ENCODE assay signal across 8 cellular contexts in the genomic region with DNA sequence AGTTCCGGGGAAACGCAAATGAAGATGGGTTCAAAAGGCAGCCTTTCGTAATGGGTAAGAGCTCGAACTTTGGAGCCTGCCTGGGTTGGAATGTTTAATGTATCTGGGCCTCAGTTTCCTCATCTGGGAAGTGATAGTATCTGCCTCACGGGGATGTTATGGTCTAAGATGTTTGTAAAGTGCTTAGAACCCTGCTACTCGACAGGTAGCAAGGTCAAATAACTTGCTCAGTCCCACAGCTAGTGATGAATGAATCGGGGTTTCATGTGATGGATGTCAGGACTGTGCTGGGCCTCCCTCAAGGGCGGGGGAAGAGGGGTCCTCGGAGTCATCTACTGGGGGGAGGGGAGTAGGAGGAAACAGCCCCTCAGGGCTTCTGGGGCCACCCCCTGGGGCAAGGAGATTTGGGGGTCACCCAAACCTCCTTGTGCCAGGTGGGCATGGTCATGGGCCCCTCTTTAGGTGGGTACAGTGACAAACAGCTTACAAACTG. TPM values are rescaled to one million over a fixed set of nuclear protein-coding genes. Genes with fewer than 3 reads are reported as not detected.
A peak's percentile ranks its signal among the peaks of the same experiment; 100 is the strongest.
DNase-seq lines count a peak whose midpoint lies in the region; FAIRE-seq and TF ChIP-seq lines count a peak whose summit lies in the region.

No MANE protein-coding gene starts in this region.

- H3K27ac Mint-ChIP-seq in activated naive CD4-positive, alpha-beta T cell treated with anti-CD3 and anti-CD28 coated beads, Interleukin-2, amount 50 U/mL, for 24 hours = peak overlapping the region; percentile 87

- no peaks in the 10 kb centered on the region for H3K27me3 ChIP-seq in stomach smooth muscle (ENCODE audit: control insufficient read depth in 1 of 2, insufficient read depth in 2 of 2, low read length in 2 of 2)

- no peaks in the 10 kb centered on the region for H3K9me3 Mint-ChIP-seq in activated naive CD4-positive, alpha-beta T cell treated with anti-CD3 and anti-CD28 coated beads, Interleukin-2, amount 50 U/mL, for 24 hours

- DNase-seq in NCI-H2171 treated with DMSO at 0.1 percent for 48 hours (lab: John Stamatoyannopoulos, UW) = peak; percentile 53
- DNase-seq in NCI-H2171 (lab: John Stamatoyannopoulos, UW) = no peak
- DNase-seq in kidney = no peak
- no peak for DNase-seq in COLO829 (ENCODE audit: low spot score)
- DNase-seq in GF-D8 (lab: John Stamatoyannopoulos, UW) = no peak
- DNase-seq in CD1c-positive myeloid dendritic cell (ENCODE audit: extremely low spot score) = no peak

- no peak for TF ChIP-seq CTCF in kidney (IDR thresholded peaks at IDR 0.05; ENCODE audit: borderline replicate concordance, extremely low read depth, insufficient read depth)

- peak overlapping the region; percentile 95 for H3K4me3 Mint-ChIP-seq in activated naive CD4-positive, alpha-beta T cell treated with anti-CD3 and anti-CD28 coated beads, Interleukin-2, amount 50 U/mL, for 24 hours

- H3K36me3 Mint-ChIP-seq in activated naive CD4-positive, alpha-beta T cell treated with anti-CD3 and anti-CD28 coated beads, Interleukin-2, amount 50 U/mL, for 24 hours = peaks cover 10% of the 10 kb centered on the region

- H3K9ac ChIP-seq in kidney (ENCODE audit: low read length in 2 of 2) (peak overlapping the region; percentile 81 to 98), stomach smooth muscle (ENCODE audit: low read length in 2 of 2) (peak overlapping the region; percentile 54 to 89)

- H3K36me3 ChIP-seq in kidney (ENCODE audit: control insufficient read depth in 1 of 2, insufficient read depth in 2 of 2, low read length in 2 of 2) (peaks cover 3 to 9% of the 10 kb centered on the region in 2 donors), stomach smooth muscle (ENCODE audit: control insufficient read depth in 2 of 2, insufficient read depth in 2 of 2, low read length in 2 of 2) (peaks cover 10 to 19% of the 10 kb centered on the region in 2 donors)

- H3K27ac ChIP-seq in kidney (ENCODE audit: low read depth in 2 of 2, low read length in 2 of 2) (peak overlapping the region; percentile 82 to 94), stomach smooth muscle (ENCODE audit: low read length) (peak overlapping the region; percentile 75)

- intact Hi-C loops in kidney (cut with DNase I) = no loop called here

- H3K27me3 Mint-ChIP-seq in activated naive CD4-positive, alpha-beta T cell treated with anti-CD3 and anti-CD28 coated beads, Interleukin-2, amount 50 U/mL, for 24 hours = no peaks in the 10 kb centered on the region

- H3K9me3 ChIP-seq in kidney (ENCODE audit: control insufficient read depth in 1 of 2, low read length in 2 of 2) = no peaks in the 10 kb centered on the region
- no peaks in the 10 kb centered on the region for H3K9me3 ChIP-seq in stomach smooth muscle (ENCODE audit: control insufficient read depth in 2 of 2, low read length in 2 of 2)

- peaks cover 53% of the 10 kb centered on the region for H3K4me1 Mint-ChIP-seq in activated naive CD4-positive, alpha-beta T cell treated with anti-CD3 and anti-CD28 coated beads, Interleukin-2, amount 50 U/mL, for 24 hours

- H3K4me3 ChIP-seq in kidney (ENCODE audit: low read length in 2 of 2) = peak overlapping the region; percentile 75 to 92
- H3K4me3 ChIP-seq in stomach smooth muscle (ENCODE audit: low read length in 2 of 2) = peak overlapping the region; percentile 67 to 94

- no peak for FAIRE-seq in kidney (lab: Jason Lieb, UNC)

- peaks cover 17 to 32% of the 10 kb centered on the region in 2 donors for H3K4me1 ChIP-seq in kidney (ENCODE audit: control insufficient read depth in 1 of 2, insufficient read depth in 1 of 2, low read depth in 1 of 2, low read length in 2 of 2)
- H3K4me1 ChIP-seq in stomach smooth muscle (ENCODE audit: control insufficient read depth, insufficient read depth, low read length) = peaks cover 33% of the 10 kb centered on the region

RNA-seq across cellular contexts. Expression of a gene that starts 0.7 kb away (rescaled TPM):
- total RNA-seq in kidney = 45.1 TPM
- 55.8 TPM for polyA plus RNA-seq in kidney (ENCODE audit: insufficient read depth, low read depth, low replicate concordance)

RNA-seq across cellular contexts. Expression of a gene that starts 15.6 kb away (rescaled TPM):
- 105 TPM for total RNA-seq in kidney
- 64.5 TPM for polyA plus RNA-seq in kidney (ENCODE audit: insufficient read depth, low read depth, low replicate concordance)

RNA-seq across cellular contexts. Expression of a gene that starts 28.9 kb away (rescaled TPM):
- total RNA-seq in kidney = 208 TPM
- polyA plus RNA-seq in kidney (ENCODE audit: insufficient read depth, low read depth, low replicate concordance) = 140 TPM

RNA-seq across cellular contexts. Expression of a gene that starts 46.0 kb away (rescaled TPM):
- total RNA-seq in kidney = 23.6 TPM
- polyA plus RNA-seq in kidney (ENCODE audit: insufficient read depth, low read depth, low replicate concordance) = 9.0 TPM
